Comparison of ENCODE assay signal across 1 cellular context in genomic region chr14:62206456-62206855, GRCh38.
TF ChIP-seq lines count a peak whose summit lies in the region.

No MANE protein-coding gene starts in this region.

TF ChIP-seq in SK-N-SH, 30 proteins besides CTCF, POLR2A, EP300 and RAD21 (continued from another document):
- TF ChIP-seq PBX3 (IDR thresholded peaks at IDR 0.05) (peak; percentile 59), FOSL2 (IDR thresholded peaks at IDR 0.05; ENCODE audit: borderline replicate concordance, low read depth) (peak; percentile 46; the same call in 1 of the 2 replicates), TAF1 (IDR thresholded peaks at IDR 0.05; ENCODE audit: borderline replicate concordance, low read depth, low read length) (no peak), JUND (IDR thresholded peaks at IDR 0.05) (peak; percentile 64)
